8 cellular contexts compared by ENCODE assay signal in the genomic region with DNA sequence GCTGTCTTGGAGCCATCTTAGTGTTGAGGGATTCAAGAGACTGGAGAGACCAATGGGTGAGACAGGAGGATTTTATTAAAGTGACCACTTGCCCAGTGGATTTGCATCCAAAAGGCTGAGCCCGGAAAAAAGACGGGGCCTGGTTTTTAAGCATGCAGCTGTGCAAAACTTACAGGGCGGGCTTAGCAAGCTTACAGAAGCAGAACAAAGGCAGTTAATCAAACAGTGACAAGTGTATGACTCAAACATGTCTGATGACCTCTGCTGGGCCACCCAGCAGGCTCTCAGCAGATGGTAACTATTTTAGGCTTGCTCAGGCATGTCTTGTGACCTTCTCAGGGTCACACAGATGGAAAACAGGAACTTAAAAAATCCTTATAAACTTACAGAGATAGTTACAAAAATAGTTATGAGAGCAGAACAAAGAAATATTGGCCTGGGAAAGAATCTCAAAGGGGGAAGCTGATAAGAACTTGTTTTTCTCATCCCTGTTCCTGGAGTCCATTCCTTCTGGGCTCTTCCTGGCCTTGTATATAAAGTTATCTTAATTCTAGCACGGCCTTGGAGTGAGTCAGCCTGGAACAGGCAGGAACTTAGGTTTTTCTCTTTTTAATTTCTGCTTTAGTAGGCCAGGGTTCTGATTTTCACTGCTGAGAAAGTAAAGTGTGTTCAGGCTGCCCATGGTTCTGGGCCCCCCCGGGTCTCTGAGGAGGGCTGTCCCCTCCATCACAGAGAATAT.
A peak's percentile ranks its signal among the peaks of the same experiment; 100 is the strongest.
DNase-seq lines count a peak whose midpoint lies in the region; FAIRE-seq and TF ChIP-seq lines count a peak whose summit lies in the region.
"Not testable (repeated sequence)": the region's sequence is repeated elsewhere in the genome, so short reads cannot be mapped to it uniquely, and the experiment has no call there.

No MANE protein-coding gene starts in this region.

- not testable (repeated sequence) for H3K27me3 Mint-ChIP-seq in HFFc6 (ENCODE audit: insufficient read depth)
- peaks cover 14% of the 10 kb centered on the region for H3K27me3 Mint-ChIP-seq in mesothelial cell of epicardium (ENCODE audit: low read depth)

- H3K9me3 Mint-ChIP-seq in HFFc6, result peaks cover 24% of the 10 kb centered on the region
- not testable (repeated sequence) for H3K9me3 Mint-ChIP-seq in mesothelial cell of epicardium

- H3K27ac Mint-ChIP-seq in HFFc6, result peak overlapping the region; percentile 97
- peak overlapping the region; percentile 74 for H3K27ac Mint-ChIP-seq in mesothelial cell of epicardium

- H3K9me3 ChIP-seq in SJCRH30 (replicated peaks), result not testable (repeated sequence)

- H3K4me3 ChIP-seq in SJCRH30; brain microvascular endothelial cell (ENCODE audit: low read depth, low read length); fibroblast of villous mesenchyme (ENCODE audit: low read depth, low read length): not testable (repeated sequence)

- H3K4me1 ChIP-seq in SJCRH30, result not testable (repeated sequence)

- H3K4me3 Mint-ChIP-seq in HFFc6, result peak overlapping the region; percentile 62
- not testable (repeated sequence) for H3K4me3 Mint-ChIP-seq in mesothelial cell of epicardium

- H3K36me3 Mint-ChIP-seq in HFFc6 (ENCODE audit: low read depth); mesothelial cell of epicardium: not testable (repeated sequence)

- H3K27me3 ChIP-seq in SJCRH30; brain microvascular endothelial cell (replicated peaks): not testable (repeated sequence)

- DNase-seq in DMS 273 (lab: John Stamatoyannopoulos, UW; ENCODE audit: unreplicated experiment) (peak; percentile 75), HFFc6 (peak; percentile 89), NCI-H2171 treated with DMSO at 0.1 percent for 48 hours (lab: John Stamatoyannopoulos, UW) (peak; percentile 75), SJCRH30 (peak; percentile 42 to 51), brain microvascular endothelial cell (peak; percentile 93), fibroblast of villous mesenchyme (ENCODE audit: low read depth) (peak; percentile 92), urothelium cell line (ENCODE audit: low spot score) (peak; percentile 72)
- DNase-seq in mesothelial cell of epicardium (ENCODE audit: low spot score in 2 of 2, unreplicated experiment in 2 of 2), result not testable (repeated sequence)

- H3K27ac ChIP-seq in SJCRH30, result not testable (repeated sequence)
- peak overlapping the region; percentile 81 for H3K27ac ChIP-seq in brain microvascular endothelial cell

- in situ Hi-C loops in brain microvascular endothelial cell (cut with HindIII; ENCODE audit: low pct_ligation_motif_present, low sequenced_read_pairs), result not testable (repeated sequence)

- H3K4me1 Mint-ChIP-seq in HFFc6 (ENCODE audit: low read depth), result peaks cover 43% of the 10 kb centered on the region
- not testable (repeated sequence) for H3K4me1 Mint-ChIP-seq in mesothelial cell of epicardium

- not testable (repeated sequence) for FAIRE-seq in urothelium cell line (lab: Jason Lieb, UNC)

- H3K36me3 ChIP-seq in SJCRH30; brain microvascular endothelial cell (replicated peaks): not testable (repeated sequence)

- TF ChIP-seq CTCF in HFFc6 (IDR thresholded peaks at IDR 0.05); brain microvascular endothelial cell (IDR thresholded peaks at IDR 0.05; ENCODE audit: low read depth, low read length, missing control alignments); fibroblast of villous mesenchyme (IDR thresholded peaks at IDR 0.05; ENCODE audit: insufficient read depth, low read depth, low read length); mesothelial cell of epicardium (IDR thresholded peaks at IDR 0.05; ENCODE audit: unreplicated experiment): not testable (repeated sequence)
